In genomic region chr13:43153436-43154082, GRCh38 we compare ENCODE assay signal across 13 cellular contexts.
DNase-seq lines count a peak whose midpoint lies in the region; ATAC-seq and TF ChIP-seq lines count a peak whose summit lies in the region.
"Had no signal": no experiment of that assay in that cellular context is flagged by ENCODE, and none has a peak within 500 bp of the region (broad histone marks: within the 10 kb centered on the region; RNA-seq: fewer than 3 reads in every experiment).

No MANE protein-coding gene starts in this region.

- no peaks in the 10 kb centered on the region for H3K9me3 ChIP-seq in naive thymus-derived CD4-positive, alpha-beta T cell (ENCODE audit: control insufficient read depth in 2 of 3, low read length in 3 of 3)
- H3K9me3 ChIP-seq: adrenal gland, right lobe of liver, tibial nerve had no signal

- no peaks in the 10 kb centered on the region for H3K36me3 Mint-ChIP-seq in HFFc6 (ENCODE audit: low read depth)
- no peaks in the 10 kb centered on the region for H3K36me3 Mint-ChIP-seq in naive thymus-derived CD4-positive, alpha-beta T cell

- H3K27ac ChIP-seq in naive thymus-derived CD4-positive, alpha-beta T cell (ENCODE audit: low read depth, low read length): no peak overlapping the region
- H3K27ac ChIP-seq: adrenal gland, right lobe of liver, tibial nerve had no signal

- H3K27me3 Mint-ChIP-seq in HFFc6 (ENCODE audit: insufficient read depth): peaks cover 2% of the 10 kb centered on the region
- H3K27me3 Mint-ChIP-seq in naive thymus-derived CD4-positive, alpha-beta T cell: peaks cover 2 to 10% (median 4%) of the 10 kb centered on the region in 5 donors

- H3K4me3 ChIP-seq in naive thymus-derived CD4-positive, alpha-beta T cell (ENCODE audit: low read length): no peak overlapping the region
- H3K4me3 ChIP-seq: adrenal gland, right lobe of liver, tibial nerve had no signal

- no peak for ATAC-seq in HG03342 (IDR thresholded peaks at IDR 0.05; ENCODE audit: unreplicated experiment)
- no peak for ATAC-seq in naive thymus-derived CD4-positive, alpha-beta T cell
- ATAC-seq: right lobe of liver had no signal

- H3K27ac Mint-ChIP-seq in HFFc6: peak overlapping the region; percentile 88
- H3K27ac Mint-ChIP-seq in naive thymus-derived CD4-positive, alpha-beta T cell: no peak overlapping the region

- H3K36me3 ChIP-seq in naive thymus-derived CD4-positive, alpha-beta T cell (ENCODE audit: control insufficient read depth in 2 of 3, insufficient read depth in 3 of 3, low read length in 3 of 3): no peaks in the 10 kb centered on the region
- H3K36me3 ChIP-seq: adrenal gland, right lobe of liver, tibial nerve had no signal

- DNase-seq in A172 (ENCODE audit: low spot score) (peak; percentile 83), HFFc6 (peak; percentile 89), amniotic stem cell (lab: John Stamatoyannopoulos, UW) (peak; percentile 77), glomerular visceral epithelial cell (ENCODE audit: extremely low spot score) (peak; percentile 81), HEK293T (ENCODE audit: extremely low spot score) (no peak), GM19238 (ENCODE audit: insufficient read length, low spot score) (no peak)
- DNase-seq in naive thymus-derived CD4-positive, alpha-beta T cell: no peak
- DNase-seq: adrenal gland, GF-D8, NCI-H345, right lobe of liver had no signal

- no peaks in the 10 kb centered on the region for H3K4me1 ChIP-seq in naive thymus-derived CD4-positive, alpha-beta T cell (ENCODE audit: control insufficient read depth in 2 of 2, insufficient read depth in 2 of 2, low read length in 2 of 2)
- H3K4me1 ChIP-seq: adrenal gland, right lobe of liver, tibial nerve had no signal

- H3K4me1 Mint-ChIP-seq in HFFc6 (ENCODE audit: low read depth): peaks cover 47% of the 10 kb centered on the region
- peaks cover 0 to 1% (median 0%) of the 10 kb centered on the region in 7 donors for H3K4me1 Mint-ChIP-seq in naive thymus-derived CD4-positive, alpha-beta T cell

- no peaks in the 10 kb centered on the region for H3K27me3 ChIP-seq in naive thymus-derived CD4-positive, alpha-beta T cell (ENCODE audit: control insufficient read depth in 2 of 2, insufficient read depth in 2 of 2, low read length in 2 of 2)
- H3K27me3 ChIP-seq: adrenal gland, right lobe of liver, tibial nerve had no signal

- intact Hi-C loops in naive thymus-derived CD4-positive, alpha-beta T cell (cut with micrococcal nuclease): no loop called here

- peak overlapping the region; percentile 71 for H3K4me3 Mint-ChIP-seq in HFFc6
- no peak overlapping the region for H3K4me3 Mint-ChIP-seq in naive thymus-derived CD4-positive, alpha-beta T cell

- H3K9me3 Mint-ChIP-seq in HFFc6: no peaks in the 10 kb centered on the region
- H3K9me3 Mint-ChIP-seq in naive thymus-derived CD4-positive, alpha-beta T cell: peaks cover 0 to 3% (median 0%) of the 10 kb centered on the region in 11 donors

- CTCF ChIA-PET in naive thymus-derived CD4-positive, alpha-beta T cell (lab: Charles Lee): no interaction called here
- CTCF ChIA-PET in HEK293T (lab: Yijun Ruan, JAX): no interaction called here

- TF ChIP-seq CTCF in HFFc6 (IDR thresholded peaks at IDR 0.05): no peak

- POLR2A ChIA-PET in naive thymus-derived CD4-positive, alpha-beta T cell (lab: Charles Lee): no interaction called here
- POLR2A ChIA-PET in HEK293T (lab: Yijun Ruan, JAX): no interaction called here

TF ChIP-seq in HEK293T, 16 proteins besides CTCF, POLR2A, EP300 and RAD21:
- TF ChIP-seq HDGF (IDR thresholded peaks at IDR 0.05; ENCODE audit: borderline replicate concordance): no peak
- no peak for TF ChIP-seq BHLHE40 (IDR thresholded peaks at IDR 0.05; ENCODE audit: borderline replicate concordance)
- no peak for TF ChIP-seq TARDBP (IDR thresholded peaks at IDR 0.05)
- no peak for TF ChIP-seq FOXK2 (IDR thresholded peaks at IDR 0.05)
- no peak for TF ChIP-seq FOXM1 (IDR thresholded peaks at IDR 0.05; ENCODE audit: borderline replicate concordance)
- no peak for TF ChIP-seq ARNT (IDR thresholded peaks at IDR 0.05)
- TF ChIP-seq LEF1 (IDR thresholded peaks at IDR 0.05; ENCODE audit: borderline replicate concordance): no peak
- no peak for TF ChIP-seq SP1 (IDR thresholded peaks at IDR 0.05)
- TF ChIP-seq, protein P1, sequence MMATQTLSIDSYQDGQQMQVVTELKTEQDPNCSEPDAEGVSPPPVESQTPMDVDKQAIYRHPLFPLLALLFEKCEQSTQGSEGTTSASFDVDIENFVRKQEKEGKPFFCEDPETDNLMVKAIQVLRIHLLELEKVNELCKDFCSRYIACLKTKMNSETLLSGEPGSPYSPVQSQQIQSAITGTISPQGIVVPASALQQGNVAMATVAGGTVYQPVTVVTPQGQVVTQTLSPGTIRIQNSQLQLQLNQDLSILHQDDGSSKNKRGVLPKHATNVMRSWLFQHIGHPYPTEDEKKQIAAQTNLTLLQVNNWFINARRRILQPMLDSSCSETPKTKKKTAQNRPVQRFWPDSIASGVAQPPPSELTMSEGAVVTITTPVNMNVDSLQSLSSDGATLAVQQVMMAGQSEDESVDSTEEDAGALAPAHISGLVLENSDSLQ (IDR thresholded peaks at IDR 0.05): no peak
- no peak for TF ChIP-seq L3MBTL2 (conservative IDR thresholded peaks at IDR 0.05)
- TF ChIP-seq ZNF384 (IDR thresholded peaks at IDR 0.05): no peak
- TF ChIP-seq CTBP1 (IDR thresholded peaks at IDR 0.05; ENCODE audit: borderline replicate concordance): no peak
- no peak for TF ChIP-seq SUZ12 (IDR thresholded peaks at IDR 0.05)

Comparison
In these comparisons a context has a peak if more than half of its experiments do, and no peak if none do; other contexts are left out.
1. DNase-seq: peak in A172 (single experiment), HFFc6 (single experiment), amniotic stem cell (single experiment) and glomerular visceral epithelial cell (single experiment); none in naive thymus-derived CD4-positive, alpha-beta T cell (0 of 9), HEK293T (single experiment) and GM19238 (single experiment).